ENCODE assay signal across 18 cellular contexts in genomic region chr18:57835904-57836303, GRCh38. TPM values are rescaled to one million over a fixed set of nuclear protein-coding genes. Genes with fewer than 3 reads are reported as not detected.
DNase-seq lines count a peak whose midpoint lies in the region; ATAC-seq, FAIRE-seq and TF ChIP-seq lines count a peak whose summit lies in the region.
"Had no signal": no experiment of that assay in that cellular context is flagged by ENCODE, and none has a peak within 500 bp of the region (broad histone marks: within the 10 kb centered on the region; RNA-seq: fewer than 3 reads in every experiment).

No MANE protein-coding gene starts in this region.

- TF ChIP-seq POLR2A in GM12891 (IDR thresholded peaks at IDR 0.05; ENCODE audit: low read depth, low read length) = no peak
- no peak for TF ChIP-seq POLR2A in K562 (conservative IDR thresholded peaks at IDR 0.05)
- no peak for TF ChIP-seq POLR2A in body of pancreas (IDR thresholded peaks at IDR 0.05)

- FAIRE-seq in GM12891 (lab: Jason Lieb, UNC) (peak; percentile 54), K562 (lab: Jason Lieb, UNC) (no peak)
- FAIRE-seq: A204.1, GM18507, H54 had no signal

- DNase-seq in GM12891 (ENCODE audit: insufficient read length, low spot score) = no peak
- DNase-seq in K562 (ENCODE audit: extremely low read depth in 1 of 4, low spot score in 3 of 4) = no peak
- no peak for DNase-seq in activated CD8-positive, alpha-beta memory T cell treated with anti-CD3 and anti-CD28 coated beads, Interleukin-2, amount 50 U/mL, for 4 hours
- no peak for DNase-seq in mesenchymal stem cell
- no peak for DNase-seq in body of pancreas
- DNase-seq in glomerular visceral epithelial cell (ENCODE audit: extremely low spot score) = no peak
- DNase-seq: ACHN; CD4-positive, alpha-beta T cell; DMS79 treated with DMSO at 0.1 percent for 48 hours; GF-D8; HCEC 1CT; KBM-7 had no signal

- H3K79me1 ChIP-seq in mesenchymal stem cell (replicated peaks; ENCODE audit: low read length, poor library complexity, severe bottlenecking) = no peaks in the 10 kb centered on the region

- CTCF ChIA-PET in K562 (lab: Yijun Ruan, JAX; ENCODE audit: low intra/inter-chr PET ratio) = no interaction called here

- TF ChIP-seq CTCF in OCI-LY3 (IDR thresholded peaks at IDR 0.05; ENCODE audit: low read depth, low read length) = no peak
- no peak for TF ChIP-seq CTCF in K562 (IDR thresholded peaks at IDR 0.05 in 2 of 3, conservative IDR thresholded peaks at IDR 0.05 in 1 of 3; ENCODE audit: insufficient read depth in 2 of 3, low read depth in 1 of 3, low read length in 3 of 3)
- no peak for TF ChIP-seq CTCF in body of pancreas (IDR thresholded peaks at IDR 0.05)

- 44% methylated on average over 2 of the region's 2 CpGs for WGBS in K562 (ENCODE audit: insufficient coverage, low coverage, missing lambda C conversion rate)
- WGBS in mesenchymal stem cell = 94% methylated on average over 1 of the region's 2 CpGs
- WGBS in body of pancreas, 2 donors = 81 to 82% methylated on average over 2 of the region's 2 CpGs

- H3K18ac ChIP-seq in mesenchymal stem cell (ENCODE audit: low read depth in 1 of 2, low read length in 2 of 2) = no peak overlapping the region

- no peak overlapping the region for H2BK120ac ChIP-seq in mesenchymal stem cell (ENCODE audit: low read depth, low read length)

- no peak for TF ChIP-seq RAD21 in K562 (CRISPR knock-in tag; conservative IDR thresholded peaks at IDR 0.05 in 1 of 2, IDR thresholded peaks at IDR 0.05 in 1 of 2)

- in situ Hi-C loops in K562 (cut with MboI) = no loop called here

- peak overlapping the region; percentile 26 for H3K4me2 ChIP-seq in OCI-LY3 (ENCODE audit: low read length)
- H3K4me2 ChIP-seq in K562 (ENCODE audit: insufficient read depth, low read length) = no peak overlapping the region
- no peak overlapping the region for H3K4me2 ChIP-seq in mesenchymal stem cell (ENCODE audit: low read length, poor library complexity, severe bottlenecking)
- H3K4me2 ChIP-seq: GM23338 had no signal

- no peak overlapping the region for H3K4me3 ChIP-seq in OCI-LY3 (ENCODE audit: low read length)
- no peak overlapping the region for H3K4me3 ChIP-seq in K562
- H3K4me3 ChIP-seq in mesenchymal stem cell (ENCODE audit: insufficient read depth in 1 of 2, low read depth in 1 of 2, low read length in 2 of 2) = no peak overlapping the region
- H3K4me3 ChIP-seq in body of pancreas = no peak overlapping the region
- H3K4me3 ChIP-seq: GM23338 had no signal

- no peak overlapping the region for H2BK15ac ChIP-seq in mesenchymal stem cell (ENCODE audit: low read depth, poor library complexity, severe bottlenecking)

- H3K36me3 ChIP-seq in OCI-LY3 (replicated peaks; ENCODE audit: low read depth, low read length) = no peaks in the 10 kb centered on the region
- H3K36me3 ChIP-seq in K562 (ENCODE audit: control insufficient read depth, insufficient read depth, low read length) = no peaks in the 10 kb centered on the region
- H3K36me3 ChIP-seq in mesenchymal stem cell (ENCODE audit: control insufficient read depth in 1 of 2, insufficient read depth in 2 of 2, low read depth in 1 of 2, low read length in 2 of 2) = no peaks in the 10 kb centered on the region
- no peaks in the 10 kb centered on the region for H3K36me3 ChIP-seq in body of pancreas (replicated peaks in 1 of 2; ENCODE audit: insufficient read depth in 1 of 2, low read depth in 2 of 2)

- H3K9ac ChIP-seq in OCI-LY3 (ENCODE audit: low read length) = peak overlapping the region; percentile 6; the same call in 1 of the 2 replicates
- no peak overlapping the region for H3K9ac ChIP-seq in K562 (ENCODE audit: insufficient read depth in 1 of 2, low read depth in 2 of 2, low read length in 2 of 2)
- H3K9ac ChIP-seq in mesenchymal stem cell (ENCODE audit: low read length) = no peak overlapping the region

- H2BK12ac ChIP-seq in mesenchymal stem cell (ENCODE audit: low read length in 2 of 2) = peak overlapping the region in 1 of 2 experiments; percentile 11

- H3K4ac ChIP-seq in mesenchymal stem cell (ENCODE audit: low read depth in 1 of 2, low read length in 2 of 2) = no peak overlapping the region

- no peaks in the 10 kb centered on the region for H3K79me2 ChIP-seq in OCI-LY3 (ENCODE audit: low read length)
- no peaks in the 10 kb centered on the region for H3K79me2 ChIP-seq in K562 (ENCODE audit: control insufficient read depth, insufficient read depth, low read length)

- H3K27ac ChIP-seq in OCI-LY3 (ENCODE audit: low read length) (peak overlapping the region; percentile 5; the same call in 1 of the 2 replicates), K562 (ENCODE audit: extremely low read depth, low read depth, low read length) (no peak overlapping the region), mesenchymal stem cell (ENCODE audit: low read length, poor library complexity, severe bottlenecking) (no peak overlapping the region), body of pancreas (no peak overlapping the region)
- H3K27ac ChIP-seq: C4-2B had no signal

- H4K20me1 ChIP-seq in OCI-LY3 (ENCODE audit: insufficient read depth, low read length) (no peaks in the 10 kb centered on the region), K562 (replicated peaks; ENCODE audit: control insufficient read depth, insufficient read depth, low read length) (no peaks in the 10 kb centered on the region)

- H3K23ac ChIP-seq in mesenchymal stem cell (ENCODE audit: low read length in 2 of 2) = no peak overlapping the region

- H3K27me3 ChIP-seq in OCI-LY3 (ENCODE audit: low read depth, low read length) (peaks cover 4% of the 10 kb centered on the region; the same call in 1 of the 2 replicates), K562 (ENCODE audit: control insufficient read depth in 2 of 2, insufficient read depth in 2 of 2, low read length in 2 of 2) (no peaks in the 10 kb centered on the region), mesenchymal stem cell (ENCODE audit: control insufficient read depth in 1 of 2, insufficient read depth in 1 of 2, low read length in 2 of 2) (no peaks in the 10 kb centered on the region), body of pancreas (no peaks in the 10 kb centered on the region)

- no peak overlapping the region for H4K91ac ChIP-seq in mesenchymal stem cell (ENCODE audit: low read length)

- POLR2A ChIA-PET in K562 (lab: Yijun Ruan, JAX) = interaction anchor here (0.7 to 0.8 kb wide), 3 partner anchors 9 to 1178 kb away, joined by 3 to 4 read pairs (median 4); no protein-coding TSS in a partner anchor

- H3K9me1 ChIP-seq in K562 (ENCODE audit: control insufficient read depth, insufficient read depth, low read length) = no peaks in the 10 kb centered on the region

- peak overlapping the region in 1 of 2 experiments; percentile 76 for H3K14ac ChIP-seq in mesenchymal stem cell (ENCODE audit: low read length in 2 of 2)

- no peak for ATAC-seq in K562
- no peak for ATAC-seq in body of pancreas
- ATAC-seq: GM23338 had no signal

- H4K8ac ChIP-seq in mesenchymal stem cell (ENCODE audit: low read length) = no peak overlapping the region

- TF ChIP-seq EP300 in K562 (IDR thresholded peaks at IDR 0.05; ENCODE audit: low read length) = no peak

- BruUV-seq in K562 (replicated peaks; lab: Mats Ljungman, UMichigan) = no TSS peak

- no peak overlapping the region for H2AK5ac ChIP-seq in mesenchymal stem cell (ENCODE audit: low read length, severe bottlenecking)

- H2BK5ac ChIP-seq in mesenchymal stem cell (ENCODE audit: low read depth, low read length, poor library complexity, severe bottlenecking) = no peak overlapping the region

- H2AFZ ChIP-seq in OCI-LY3 (ENCODE audit: low read depth, low read length) = no peak overlapping the region
- no peak overlapping the region for H2AFZ ChIP-seq in K562 (ENCODE audit: low read depth, low read length)
- H2AFZ ChIP-seq in mesenchymal stem cell (ENCODE audit: low read depth, low read length) = no peak overlapping the region
- H2AFZ ChIP-seq: GM23338 had no signal

- no peaks in the 10 kb centered on the region for H3K9me3 ChIP-seq in OCI-LY3 (ENCODE audit: insufficient read depth, low read length)
- 0 out of 2 replicates have a peak, but pooled peaks cover 2% of the 10 kb centered on the region for H3K9me3 ChIP-seq in K562 (replicated peaks; ENCODE audit: control insufficient read depth, insufficient read depth, low read depth, low read length)
- H3K9me3 ChIP-seq in mesenchymal stem cell (ENCODE audit: control insufficient read depth, low read length) = no peaks in the 10 kb centered on the region
- H3K9me3 ChIP-seq in body of pancreas = no peaks in the 10 kb centered on the region

- intact Hi-C loops in K562 (cut with micrococcal nuclease) = no loop called here
- intact Hi-C loops in body of pancreas (cut with DNase I) = no loop called here

- H3K4me1 ChIP-seq in OCI-LY3 (ENCODE audit: low read length) (peaks cover 79% of the 10 kb centered on the region), K562 (replicated peaks in 1 of 2; ENCODE audit: control insufficient read depth in 2 of 2, insufficient read depth in 2 of 2, low read length in 2 of 2) (peaks cover 0 to 11% of the 10 kb centered on the region in 2 experiments; a peak in 3 of 5 replicates), mesenchymal stem cell (ENCODE audit: control insufficient read depth, insufficient read depth, low read depth, low read length) (peaks cover 5% of the 10 kb centered on the region), body of pancreas (no peaks in the 10 kb centered on the region)

RNA-seq across cellular contexts. Expression of gene ATP8B1, which starts 32.8 kb away (rescaled TPM):
- 0.05 TPM for polyA plus RNA-seq in GM12891 (2012; ENCODE audit: low read depth, missing spikeins)
- total RNA-seq in K562 (2011; cell fraction: chromatin; rRNA removed; ENCODE audit: low replicate concordance) = 0.79 TPM in 1 of 2 replicates, not detected in the other
- total RNA-seq in K562 (2011; cell fraction: nucleolus; rRNA removed) = under 0.01 and 0.13 TPM in 2 replicates
- total RNA-seq in K562 (2011; cell fraction: nucleoplasm; rRNA removed) = 0.07 TPM in 1 of 2 replicates, not detected in the other
- 0.04 TPM in 1 of 2 replicates, not detected in the other for total RNA-seq in K562 (2014; rRNA removed)
- total RNA-seq in K562 (2014; rRNA removed; fragmentation: Illumina TruSeq; extraction: Trizol) = 0.04 and 0.22 TPM in 2 replicates
- total RNA-seq in K562 (2015; rRNA removed; fragmentation: Illumina TruSeq; extraction: Trizol) = 0.04 TPM in 1 of 2 replicates, not detected in the other
- total RNA-seq in K562 (2021) = 0.20 and 0.22 TPM in 2 replicates
- polyA plus RNA-seq in K562 (2011; rRNA removed) = 0.01 and 0.07 TPM in 2 replicates
- 0.01 and 0.55 TPM in 2 replicates for polyA plus RNA-seq in K562 (2011; cell fraction: cytosol; rRNA removed)
- polyA plus RNA-seq in K562 (2011; cell fraction: nucleus; rRNA removed) = 0.04 TPM in 1 of 2 replicates, not detected in the other
- polyA plus RNA-seq in K562 (2012) = 0.08 TPM in 2 replicates
- polyA plus RNA-seq in K562 (2014; fragmentation: Illumina TruSeq; extraction: Trizol) = 0.03 TPM in 1 of 2 replicates, not detected in the other
- polyA plus RNA-seq in K562 (2014; fragmentation: Nextera tagmentation; extraction: Ambion mirVana) = not detected
- 0.01 TPM in 1 of 2 replicates, not detected in the other for polyA plus RNA-seq in K562 (2014; rRNA removed)
- 0.14 and 0.24 TPM in 2 replicates for polyA minus RNA-seq in K562 (2011; rRNA and poly(A)+ RNA removed)
- not detected in 2 replicates for polyA minus RNA-seq in K562 (2011; cell fraction: cytosol; rRNA and poly(A)+ RNA removed)
- polyA minus RNA-seq in K562 (2011; cell fraction: nucleus; rRNA and poly(A)+ RNA removed) = 0.22 TPM in 1 of 2 replicates, not detected in the other
- 4.3 TPM for polyA plus RNA-seq in mesenchymal stem cell (2013, experiment 1 of 2)
- polyA plus RNA-seq in mesenchymal stem cell (2013, experiment 2 of 2) = 4.2 TPM
- 10 to 100 TPM; 18.5 to 41.5 TPM for total RNA-seq in body of pancreas
- total RNA-seq: CD4-positive, alpha-beta T cell had no signal

Comparison
In these comparisons a context has a peak if more than half of its experiments do, and no peak if none do; other contexts are left out.
1. RNA of gene ATP8B1, which starts 32.8 kb away (total RNA-seq): 18.5 to 41.5 TPM in body of pancreas; under 0.01 to 0.79 TPM in K562; every median in the first group is over 10 times any median in the second.